Comparison of ENCODE assay signal across 1 cellular context in the genomic region with DNA sequence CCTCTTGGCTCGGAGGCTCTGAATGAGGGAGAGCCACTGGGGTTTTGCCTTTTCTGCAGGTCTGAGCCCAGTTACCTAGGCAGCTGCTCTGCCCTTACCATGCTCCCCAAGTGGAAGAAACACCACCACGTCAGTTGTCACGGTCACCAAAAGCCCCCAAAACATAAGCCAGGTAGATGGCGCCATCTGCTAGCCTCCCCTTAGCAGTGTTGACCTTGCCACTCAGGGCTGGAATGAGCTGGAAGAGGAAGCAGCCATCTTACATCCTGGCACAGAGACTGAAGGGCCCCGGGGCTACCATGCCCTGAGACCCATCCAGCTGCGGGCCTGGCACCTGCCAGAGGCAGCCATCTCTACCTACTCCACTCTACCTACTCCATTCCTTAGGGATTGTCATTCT.
TF ChIP-seq lines count a peak whose summit lies in the region.

No MANE protein-coding gene starts in this region.

TF ChIP-seq in HepG2, 621 proteins besides CTCF, POLR2A, EP300 and RAD21 (continued from another document):
- TF ChIP-seq ZNF318 (CRISPR knock-in tag; IDR thresholded peaks at IDR 0.05) (no peak), SAP130 (CRISPR knock-in tag; IDR thresholded peaks at IDR 0.05; ENCODE audit: low read depth) (peak; percentile 29; the same call in 1 of the 2 replicates), ZFX (CRISPR knock-in tag; IDR thresholded peaks at IDR 0.05; ENCODE audit: low read depth) (0 out of 2 replicates have a peak, but pooled peaks have one; percentile 13), ZNF816 (CRISPR knock-in tag; IDR thresholded peaks at IDR 0.05; ENCODE audit: borderline replicate concordance) (no peak), SMAD3 (CRISPR knock-in tag; IDR thresholded peaks at IDR 0.05) (no peak), ZNF746 (CRISPR knock-in tag; IDR thresholded peaks at IDR 0.05) (no peak), MIER3 (CRISPR knock-in tag; IDR thresholded peaks at IDR 0.05; ENCODE audit: borderline replicate concordance) (no peak), FOXA1 (IDR thresholded peaks at IDR 0.05) (no peak), FOXA1 (CRISPR knock-in tag; IDR thresholded peaks at IDR 0.05) (0 out of 2 replicates have a peak, but pooled peaks have one; percentile 12), XRCC5 (optimal IDR thresholded peaks at IDR 0.05; ENCODE audit: low read length) (peak; percentile 8), ZNF101 (CRISPR knock-in tag; IDR thresholded peaks at IDR 0.05; ENCODE audit: borderline replicate concordance, low read depth) (no peak), POLR2AphosphoS2 (IDR thresholded peaks at IDR 0.05; ENCODE audit: low read depth, low read length) (no peak), NR2F6 (IDR thresholded peaks at IDR 0.05) (no peak), NR2F6 (CRISPR knock-in tag; IDR thresholded peaks at IDR 0.05) (0 out of 2 replicates have a peak, but pooled peaks have one; percentile 19), ZNF788 (CRISPR knock-in tag; IDR thresholded peaks at IDR 0.05; ENCODE audit: borderline replicate concordance) (no peak), ZNF574 (CRISPR knock-in tag; IDR thresholded peaks at IDR 0.05) (peak; percentile 37; the same call in 1 of the 2 replicates), PAWR (CRISPR knock-in tag; IDR thresholded peaks at IDR 0.05; ENCODE audit: borderline replicate concordance) (no peak), TCF7L2 (IDR thresholded peaks at IDR 0.05; ENCODE audit: low read depth, low read length) (no peak), FOXA3 (CRISPR knock-in tag; IDR thresholded peaks at IDR 0.05) (peak; percentile 20; the same call in 1 of the 2 replicates), ZNF281 (CRISPR knock-in tag; IDR thresholded peaks at IDR 0.05; ENCODE audit: borderline replicate concordance) (no peak), ZFP82 (CRISPR knock-in tag; IDR thresholded peaks at IDR 0.05; ENCODE audit: borderline replicate concordance) (no peak), ZNF296 (CRISPR knock-in tag; conservative IDR thresholded peaks at IDR 0.05) (no peak), HOXA3 (CRISPR knock-in tag; IDR thresholded peaks at IDR 0.05) (peak; percentile 57), SALL1 (CRISPR knock-in tag; IDR thresholded peaks at IDR 0.05) (0 out of 2 replicates have a peak, but pooled peaks have one; percentile 7), ZNF274 (CRISPR knock-in tag; IDR thresholded peaks at IDR 0.05) (0 out of 2 replicates have a peak, but pooled peaks have one; percentile 47)
- TF ChIP-seq, protein P1, sequence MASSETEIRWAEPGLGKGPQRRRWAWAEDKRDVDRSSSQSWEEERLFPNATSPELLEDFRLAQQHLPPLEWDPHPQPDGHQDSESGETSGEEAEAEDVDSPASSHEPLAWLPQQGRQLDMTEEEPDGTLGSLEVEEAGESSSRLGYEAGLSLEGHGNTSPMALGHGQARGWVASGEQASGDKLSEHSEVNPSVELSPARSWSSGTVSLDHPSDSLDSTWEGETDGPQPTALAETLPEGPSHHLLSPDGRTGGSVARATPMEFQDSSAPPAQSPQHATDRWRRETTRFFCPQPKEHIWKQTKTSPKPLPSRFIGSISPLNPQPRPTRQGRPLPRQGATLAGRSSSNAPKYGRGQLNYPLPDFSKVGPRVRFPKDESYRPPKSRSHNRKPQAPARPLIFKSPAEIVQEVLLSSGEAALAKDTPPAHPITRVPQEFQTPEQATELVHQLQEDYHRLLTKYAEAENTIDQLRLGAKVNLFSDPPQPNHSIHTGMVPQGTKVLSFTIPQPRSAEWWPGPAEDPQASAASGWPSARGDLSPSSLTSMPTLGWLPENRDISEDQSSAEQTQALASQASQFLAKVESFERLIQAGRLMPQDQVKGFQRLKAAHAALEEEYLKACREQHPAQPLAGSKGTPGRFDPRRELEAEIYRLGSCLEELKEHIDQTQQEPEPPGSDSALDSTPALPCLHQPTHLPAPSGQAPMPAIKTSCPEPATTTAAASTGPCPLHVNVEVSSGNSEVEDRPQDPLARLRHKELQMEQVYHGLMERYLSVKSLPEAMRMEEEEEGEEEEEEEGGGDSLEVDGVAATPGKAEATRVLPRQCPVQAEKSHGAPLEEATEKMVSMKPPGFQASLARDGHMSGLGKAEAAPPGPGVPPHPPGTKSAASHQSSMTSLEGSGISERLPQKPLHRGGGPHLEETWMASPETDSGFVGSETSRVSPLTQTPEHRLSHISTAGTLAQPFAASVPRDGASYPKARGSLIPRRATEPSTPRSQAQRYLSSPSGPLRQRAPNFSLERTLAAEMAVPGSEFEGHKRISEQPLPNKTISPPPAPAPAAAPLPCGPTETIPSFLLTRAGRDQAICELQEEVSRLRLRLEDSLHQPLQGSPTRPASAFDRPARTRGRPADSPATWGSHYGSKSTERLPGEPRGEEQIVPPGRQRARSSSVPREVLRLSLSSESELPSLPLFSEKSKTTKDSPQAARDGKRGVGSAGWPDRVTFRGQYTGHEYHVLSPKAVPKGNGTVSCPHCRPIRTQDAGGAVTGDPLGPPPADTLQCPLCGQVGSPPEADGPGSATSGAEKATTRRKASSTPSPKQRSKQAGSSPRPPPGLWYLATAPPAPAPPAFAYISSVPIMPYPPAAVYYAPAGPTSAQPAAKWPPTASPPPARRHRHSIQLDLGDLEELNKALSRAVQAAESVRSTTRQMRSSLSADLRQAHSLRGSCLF (CRISPR knock-in tag; IDR thresholded peaks at IDR 0.05; ENCODE audit: borderline replicate concordance), result no peak
